12 cellular contexts compared by ENCODE assay signal in the genomic region with DNA sequence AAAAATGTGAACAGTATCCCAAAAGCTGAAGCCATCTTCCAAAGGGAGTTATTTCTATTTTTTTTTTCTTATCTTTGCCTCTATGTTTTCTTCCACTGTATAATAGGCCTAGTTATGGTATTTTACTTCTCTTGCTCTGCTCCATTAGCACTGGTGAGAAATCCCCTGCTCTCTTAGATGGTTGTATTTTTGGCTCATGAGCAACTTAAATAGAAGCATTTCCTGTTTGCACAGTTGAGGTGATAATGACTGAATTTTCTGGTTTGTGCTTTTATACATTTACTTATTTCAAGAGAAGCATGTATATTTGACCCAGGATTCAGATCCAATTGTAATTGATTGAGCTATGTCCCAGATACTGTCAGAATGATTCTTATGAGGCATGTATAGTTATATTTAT.
DNase-seq lines count a peak whose midpoint lies in the region; ATAC-seq and TF ChIP-seq lines count a peak whose summit lies in the region.
"Had no signal": no experiment of that assay in that cellular context is flagged by ENCODE, and none has a peak within 500 bp of the region (broad histone marks: within the 10 kb centered on the region; RNA-seq: fewer than 3 reads in every experiment).

No MANE protein-coding gene starts in this region.

- H3K27ac ChIP-seq in esophagus muscularis mucosa (replicated peaks in 1 of 4) = no peak overlapping the region
- H3K27ac ChIP-seq: Peyer's patch had no signal

- no peaks in the 10 kb centered on the region for H3K4me1 ChIP-seq in esophagus muscularis mucosa
- H3K4me1 ChIP-seq: Peyer's patch had no signal

- no peak overlapping the region for H3K4me3 ChIP-seq in esophagus muscularis mucosa
- H3K4me3 ChIP-seq: Peyer's patch had no signal

- no peak for TF ChIP-seq EP300 in esophagus muscularis mucosa (IDR thresholded peaks at IDR 0.05)

- H3K36me3 ChIP-seq in esophagus muscularis mucosa = no peaks in the 10 kb centered on the region
- H3K36me3 ChIP-seq: Peyer's patch had no signal

- no peak for TF ChIP-seq POLR2A in esophagus muscularis mucosa (IDR thresholded peaks at IDR 0.05; ENCODE audit: low read depth)

- ATAC-seq in GM18868 (IDR thresholded peaks at IDR 0.05; ENCODE audit: unreplicated experiment) (peak; percentile 100), GM21529 (IDR thresholded peaks at IDR 0.05; ENCODE audit: unreplicated experiment) (peak; percentile 99), HG03196 (IDR thresholded peaks at IDR 0.05; ENCODE audit: unreplicated experiment) (peak; percentile 98)
- ATAC-seq: activated CD4-positive, CD25-positive, alpha-beta regulatory T cell treated with anti-CD3 and anti-CD28 coated beads, Interleukin-2, amount 50 U/mL, for 24 hours had no signal

- intact Hi-C loops in esophagus muscularis mucosa (cut with DNase I) = no loop called here

- H3K9me3 ChIP-seq in esophagus muscularis mucosa = no peaks in the 10 kb centered on the region
- H3K9me3 ChIP-seq: Peyer's patch had no signal

- TF ChIP-seq CTCF in esophagus muscularis mucosa (IDR thresholded peaks at IDR 0.05) = no peak

- peak; percentile 9 for DNase-seq in germinal center (ENCODE audit: low spot score)
- DNase-seq in GM19238 (ENCODE audit: insufficient read length, low spot score) = no peak
- DNase-seq in esophagus muscularis mucosa (ENCODE audit: extremely low spot score) = no peak
- no peak for DNase-seq in hippocampal formation (lab: John Stamatoyannopoulos, UW)
- no peak for DNase-seq in NCI-H1092 treated with DMSO at 0.1 percent for 48 hours (lab: John Stamatoyannopoulos, UW)
- DNase-seq: DMS79 treated with DMSO at 0.1 percent for 48 hours, NCI-H1694, Peyer's patch had no signal

- H3K27me3 ChIP-seq in esophagus muscularis mucosa = no peaks in the 10 kb centered on the region
- H3K27me3 ChIP-seq: Peyer's patch had no signal
